ENCODE assay signal across 30 cellular contexts in the genomic region with DNA sequence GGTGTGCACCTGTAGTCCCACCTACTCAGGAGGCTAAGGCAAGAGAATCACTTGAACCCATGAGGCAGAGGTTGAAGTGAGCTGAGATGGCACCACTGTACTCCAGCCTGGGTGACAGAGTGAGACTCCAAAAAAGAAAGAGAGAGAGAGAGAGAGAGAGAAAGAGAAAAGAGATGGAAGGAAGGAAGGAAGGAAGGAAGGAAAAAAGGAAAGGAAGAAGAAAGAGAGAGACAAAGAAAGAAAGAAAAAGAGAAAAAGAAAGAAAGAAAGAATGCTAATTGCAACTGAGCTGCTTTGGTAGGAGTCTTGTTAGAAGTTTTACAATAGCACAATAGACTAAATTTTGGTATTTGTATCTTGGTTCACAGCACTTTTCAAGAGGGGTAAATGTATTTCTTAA. TPM values are rescaled to one million over a fixed set of nuclear protein-coding genes. Genes with fewer than 3 reads are reported as not detected.
"Had no signal": no experiment of that assay in that cellular context is flagged by ENCODE, and none has a peak within 500 bp of the region (broad histone marks: within the 10 kb centered on the region; RNA-seq: fewer than 3 reads in every experiment).

No MANE protein-coding gene starts in this region.

- H3K9me3 ChIP-seq: ovary, psoas muscle, right lobe of liver, sigmoid colon, suprapubic skin, testis, tibial artery, transverse colon, upper lobe of right lung, uterus had no signal

- DNase-seq: natural killer cell; occipital lobe; ovary; posterior cingulate gyrus; psoas muscle; right cardiac atrium; right lobe of liver; sigmoid colon; small intestine; stimulated activated CD4-positive, alpha-beta T cell treated with anti-CD3 and anti-CD28 coated beads, Interleukin-15, amount 100 ng/mL, for 24 hours; stimulated activated CD4-positive, alpha-beta T cell treated with anti-CD3 and anti-CD28 coated beads, Interleukin-2, amount 100 ng/mL, for 24 hours; stimulated activated CD4-positive, alpha-beta T cell treated with anti-CD3 and anti-CD28 coated beads, Interleukin-2, amount 100 ng/mL, for 48 hours; stimulated activated CD4-positive, alpha-beta T cell treated with anti-CD3 and anti-CD28 coated beads, Interleukin-4, amount 100 ng/mL, for 24 hours; stimulated activated naive CD4-positive, alpha-beta T cell; stimulated activated naive CD8-positive, alpha-beta T cell treated with anti-CD3 and anti-CD28 coated beads, Interleukin-15, amount 100 ng/mL, for 72 hours; stimulated activated naive CD8-positive, alpha-beta T cell treated with anti-CD3 and anti-CD28 coated beads, Interleukin-15, Interleukin-2, amounts not matched to agents 100 U/mL and 50 U/mL, for 24 hours; substantia nigra; testis; tibial artery; transverse colon; upper lobe of right lung; uterus had no signal

- FAIRE-seq: small intestine had no signal

- H3K79me2 ChIP-seq: parathyroid adenoma had no signal

- H3K27ac Mint-ChIP-seq: natural killer cell; nephron; neural progenitor cell; progenitor cell of endocrine pancreas; stimulated activated memory B cell treated with anti-CD40 and anti-IgM and Interleukin-4, amounts not matched to agents 10 μg/mL and 1 μg/mL and 100 μg/mL, for 72 hours; stimulated activated naive CD8-positive, alpha-beta T cell treated with anti-CD3 and anti-CD28 coated beads, Interleukin-15, amount 100 ng/mL, for 72 hours; type B pancreatic cell had no signal

- H3K4me1 ChIP-seq: parathyroid adenoma, psoas muscle, right lobe of liver, sigmoid colon, suprapubic skin, testis, tibial artery, transverse colon, upper lobe of right lung, uterus had no signal

- H3K27me3 Mint-ChIP-seq: progenitor cell of endocrine pancreas; stimulated activated memory B cell treated with anti-CD40 and anti-IgM and Interleukin-4, amounts not matched to agents 10 μg/mL and 1 μg/mL and 100 μg/mL, for 72 hours; stimulated activated naive CD8-positive, alpha-beta T cell treated with anti-CD3 and anti-CD28 coated beads, Interleukin-15, amount 100 ng/mL, for 72 hours; type B pancreatic cell had no signal

- ATAC-seq: natural killer cell; psoas muscle; right cardiac atrium; right lobe of liver; stimulated activated memory B cell treated with anti-CD40 and anti-IgM and Interleukin-4, amounts not matched to agents 10 μg/mL and 1 μg/mL and 100 μg/mL, for 72 hours; stimulated activated naive CD8-positive, alpha-beta T cell treated with anti-CD3 and anti-CD28 coated beads, Interleukin-15, amount 100 ng/mL, for 72 hours; stimulated activated naive CD8-positive, alpha-beta T cell treated with anti-CD3 and anti-CD28 coated beads, Interleukin-15, Interleukin-2, amounts not matched to agents 100 U/mL and 50 U/mL, for 24 hours; upper lobe of right lung had no signal

- H2AFZ ChIP-seq: neural progenitor cell, parathyroid adenoma had no signal

- H3K4me2 ChIP-seq: neural progenitor cell had no signal

- H3K4me3 ChIP-seq: neural progenitor cell, ovary, psoas muscle, right lobe of liver, sigmoid colon, suprapubic skin, testis, tibial artery, transverse colon, upper lobe of right lung, uterus had no signal

- H3K27me3 ChIP-seq: neural progenitor cell, ovary, right lobe of liver, sigmoid colon, suprapubic skin, testis, tibial artery, transverse colon, upper lobe of right lung, uterus had no signal

- H3K4me3 Mint-ChIP-seq: natural killer cell; nephron; neural progenitor cell; stimulated activated memory B cell treated with anti-CD40 and anti-IgM and Interleukin-4, amounts not matched to agents 10 μg/mL and 1 μg/mL and 100 μg/mL, for 72 hours; stimulated activated naive CD8-positive, alpha-beta T cell treated with anti-CD3 and anti-CD28 coated beads, Interleukin-15, amount 100 ng/mL, for 72 hours; type B pancreatic cell had no signal

- H3K4me1 Mint-ChIP-seq: natural killer cell; nephron; neural progenitor cell; stimulated activated naive CD8-positive, alpha-beta T cell treated with anti-CD3 and anti-CD28 coated beads, Interleukin-15, amount 100 ng/mL, for 72 hours had no signal

- H3K9ac ChIP-seq: neural progenitor cell, parathyroid adenoma had no signal

- H3K36me3 Mint-ChIP-seq: natural killer cell, neural progenitor cell, type B pancreatic cell had no signal

- H3K36me3 ChIP-seq: neural progenitor cell, ovary, right lobe of liver, sigmoid colon, suprapubic skin, tibial artery, transverse colon, upper lobe of right lung, uterus had no signal

- H3K27ac ChIP-seq: neural progenitor cell, ovary, parathyroid adenoma, psoas muscle, right lobe of liver, sigmoid colon, suprapubic skin, testis, tibial artery, transverse colon, upper lobe of right lung, uterus had no signal

- H3K9me3 Mint-ChIP-seq: natural killer cell; nephron; neural progenitor cell; stimulated activated memory B cell treated with anti-CD40 and anti-IgM and Interleukin-4, amounts not matched to agents 10 μg/mL and 1 μg/mL and 100 μg/mL, for 72 hours; stimulated activated naive CD8-positive, alpha-beta T cell treated with anti-CD3 and anti-CD28 coated beads, Interleukin-15, amount 100 ng/mL, for 72 hours; type B pancreatic cell had no signal

RNA-seq across cellular contexts. Expression of a gene that starts 34.6 kb away (rescaled TPM):
- total RNA-seq: occipital lobe, skeletal muscle tissue had no signal
